In the genomic region with DNA sequence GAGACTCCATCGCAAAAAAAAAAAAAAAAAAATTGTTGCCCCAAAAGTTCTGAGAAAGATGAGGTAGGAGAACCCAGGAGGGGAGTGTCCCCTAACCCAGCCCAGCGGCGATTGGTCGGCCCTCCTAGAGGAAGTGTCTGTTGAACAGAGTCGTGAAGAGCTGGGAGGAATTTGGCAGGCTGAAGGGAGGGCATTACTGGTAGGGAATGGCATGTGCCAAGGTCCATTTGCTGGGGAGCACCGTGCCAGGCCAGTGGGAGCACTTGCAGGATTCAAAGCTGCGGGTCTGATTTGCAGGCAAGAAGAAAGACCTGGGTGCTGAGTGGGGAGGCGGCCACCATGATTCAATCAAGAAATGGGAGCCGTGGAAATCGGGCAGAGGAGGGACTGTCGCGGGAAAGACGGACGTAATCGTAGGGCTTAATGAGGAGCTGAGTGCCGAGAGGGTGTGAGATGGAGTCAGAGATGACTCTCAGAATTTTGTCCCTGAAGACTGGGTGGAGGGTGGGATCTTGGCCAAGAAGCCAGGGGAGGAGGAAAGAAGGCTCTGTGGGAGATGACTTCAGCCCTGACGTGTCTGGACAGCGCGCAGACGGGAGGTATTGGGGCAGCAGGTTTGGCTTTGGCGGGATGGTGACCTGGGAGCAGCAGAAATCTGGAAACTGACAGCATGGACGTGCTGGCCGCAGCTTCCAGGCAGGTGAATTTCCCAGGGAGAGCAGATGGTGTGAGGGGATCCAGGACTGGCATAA, we compare ENCODE assay signal across 14 cellular contexts. TPM values are rescaled to one million over a fixed set of nuclear protein-coding genes. Genes with fewer than 3 reads are reported as not detected.
DNase-seq lines count a peak whose midpoint lies in the region; ATAC-seq, FAIRE-seq and TF ChIP-seq lines count a peak whose summit lies in the region.
"Had no signal": no experiment of that assay in that cellular context is flagged by ENCODE, and none has a peak within 500 bp of the region (broad histone marks: within the 10 kb centered on the region; RNA-seq: fewer than 3 reads in every experiment).

No MANE protein-coding gene starts in this region.

- H3K27me3 ChIP-seq in MG63, result no peaks in the 10 kb centered on the region
- H3K27me3 ChIP-seq: left lung had no signal

- peaks cover 42% of the 10 kb centered on the region for H3K36me3 Mint-ChIP-seq in stimulated activated effector memory CD8-positive, alpha-beta T cell treated with anti-CD3 and anti-CD28 coated beads, Interleukin-12 subunit alpha, Interleukin-12 subunit beta, amount 100 ng/mL, for 72 hours

- H3K36me3 ChIP-seq in MG63 (no peaks in the 10 kb centered on the region), kidney (ENCODE audit: control insufficient read depth in 1 of 2, insufficient read depth in 2 of 2, low read length in 2 of 2) (no peaks in the 10 kb centered on the region)
- H3K36me3 ChIP-seq: left lung had no signal

- DNase-seq in MG63, result peak; percentile 79
- peak; percentile 93 for DNase-seq in cerebellar cortex (ENCODE audit: low spot score)
- no peak for DNase-seq in kidney
- DNase-seq in stimulated activated effector memory CD8-positive, alpha-beta T cell treated with anti-CD3 and anti-CD28 coated beads, Interleukin-12 subunit alpha, Interleukin-12 subunit beta, amount 100 ng/mL, for 72 hours (ENCODE audit: low spot score in 2 of 2), result no peak
- DNase-seq in NK-92 (lab: John Stamatoyannopoulos, UW; ENCODE audit: unreplicated experiment), result no peak
- DNase-seq in activated CD4-positive, alpha-beta T cell treated with anti-CD3 and anti-CD28 coated beads, Interleukin-2, amount 50 U/mL, for 4 hours, result no peak
- DNase-seq: CD4-positive, CD25-positive, alpha-beta regulatory T cell; dermis blood vessel endothelial cell; left lung; occipital lobe; RPMI8226; stimulated activated CD4-positive, alpha-beta T cell treated with anti-CD3 and anti-CD28 coated beads, Interleukin-1b, Interleukin-23, amount 100 ng/mL, for 48 hours; stimulated activated naive CD4-positive, alpha-beta T cell had no signal

- no peaks in the 10 kb centered on the region for H3K9me3 Mint-ChIP-seq in stimulated activated effector memory CD8-positive, alpha-beta T cell treated with anti-CD3 and anti-CD28 coated beads, Interleukin-12 subunit alpha, Interleukin-12 subunit beta, amount 100 ng/mL, for 72 hours
- H3K9me3 Mint-ChIP-seq: CD4-positive, CD25-positive, alpha-beta regulatory T cell had no signal

- no peak for ATAC-seq in stimulated activated effector memory CD8-positive, alpha-beta T cell treated with anti-CD3 and anti-CD28 coated beads, Interleukin-12 subunit alpha, Interleukin-12 subunit beta, amount 100 ng/mL, for 72 hours
- ATAC-seq in GM18520 (IDR thresholded peaks at IDR 0.05; ENCODE audit: unreplicated experiment), result no peak
- ATAC-seq: left lung had no signal

- H3K4me3 Mint-ChIP-seq in stimulated activated effector memory CD8-positive, alpha-beta T cell treated with anti-CD3 and anti-CD28 coated beads, Interleukin-12 subunit alpha, Interleukin-12 subunit beta, amount 100 ng/mL, for 72 hours, result no peak overlapping the region
- H3K4me3 Mint-ChIP-seq: CD4-positive, CD25-positive, alpha-beta regulatory T cell had no signal

- intact Hi-C loops in kidney (cut with DNase I), result no loop called here

- TF ChIP-seq CTCF in kidney (IDR thresholded peaks at IDR 0.05; ENCODE audit: borderline replicate concordance, extremely low read depth, insufficient read depth), result no peak

- H3K4me1 ChIP-seq in kidney (ENCODE audit: control insufficient read depth in 1 of 2, insufficient read depth in 1 of 2, low read depth in 1 of 2, low read length in 2 of 2), result no peaks in the 10 kb centered on the region
- H3K4me1 ChIP-seq: left lung had no signal

- H3K27ac Mint-ChIP-seq in stimulated activated effector memory CD8-positive, alpha-beta T cell treated with anti-CD3 and anti-CD28 coated beads, Interleukin-12 subunit alpha, Interleukin-12 subunit beta, amount 100 ng/mL, for 72 hours, result peak overlapping the region; percentile 29

- peaks cover 15% of the 10 kb centered on the region for H3K4me1 Mint-ChIP-seq in stimulated activated effector memory CD8-positive, alpha-beta T cell treated with anti-CD3 and anti-CD28 coated beads, Interleukin-12 subunit alpha, Interleukin-12 subunit beta, amount 100 ng/mL, for 72 hours

- peak overlapping the region; percentile 67 to 72 for H3K27ac ChIP-seq in kidney (ENCODE audit: low read depth in 2 of 2, low read length in 2 of 2)
- H3K27ac ChIP-seq: left lung had no signal

- no peak overlapping the region for H3K9ac ChIP-seq in kidney (ENCODE audit: low read length in 2 of 2)

- H3K4me3 ChIP-seq in MG63 (no peak overlapping the region), kidney (ENCODE audit: low read length in 2 of 2) (no peak overlapping the region)
- H3K4me3 ChIP-seq: left lung had no signal

- H3K9me3 ChIP-seq in MG63 (no peaks in the 10 kb centered on the region), kidney (ENCODE audit: control insufficient read depth in 1 of 2, low read length in 2 of 2) (no peaks in the 10 kb centered on the region)
- H3K9me3 ChIP-seq: left lung had no signal

- FAIRE-seq in kidney (lab: Jason Lieb, UNC), result no peak

RNA-seq across cellular contexts. Expression of a gene that starts 15.4 kb away (rescaled TPM):
- total RNA-seq in MG63 (2014; rRNA removed; shearing (Covaris generic); ENCODE audit: low replicate concordance), result 9.9 and 20.3 TPM in 2 replicates
- total RNA-seq in kidney, result 36.5 TPM
- 65.5 TPM for polyA plus RNA-seq in kidney (ENCODE audit: insufficient read depth, low read depth, low replicate concordance)

Comparison
In these comparisons a context has a peak if more than half of its experiments do, and no peak if none do; other contexts are left out.
1. DNase-seq: peak in MG63 (single experiment) and cerebellar cortex (single experiment); none in kidney (single experiment), stimulated activated effector memory CD8-positive, alpha-beta T cell treated with anti-CD3 and anti-CD28 coated beads, Interleukin-12 subunit alpha, Interleukin-12 subunit beta, amount 100 ng/mL, for 72 hours (0 of 2), NK-92 (single experiment) and activated CD4-positive, alpha-beta T cell treated with anti-CD3 and anti-CD28 coated beads, Interleukin-2, amount 50 U/mL, for 4 hours (0 of 2).